26 cellular contexts compared by ENCODE assay signal in genomic region chr18:64851796-64852195, GRCh38.
DNase-seq lines count a peak whose midpoint lies in the region; ATAC-seq and TF ChIP-seq lines count a peak whose summit lies in the region.
"Had no signal": no experiment of that assay in that cellular context is flagged by ENCODE, and none has a peak within 500 bp of the region (broad histone marks: within the 10 kb centered on the region; RNA-seq: fewer than 3 reads in every experiment).

No MANE protein-coding gene starts in this region.

- TF ChIP-seq POLR2A in lower leg skin (IDR thresholded peaks at IDR 0.05) = no peak

- DNase-seq in NCI-H446 treated with DMSO at 0.1 percent for 48 hours (lab: John Stamatoyannopoulos, UW) = peak; percentile 72
- DNase-seq in foreskin melanocyte = peak; percentile 97
- DNase-seq in nucleus accumbens (lab: John Stamatoyannopoulos, UW) = no peak
- DNase-seq in lower leg skin (ENCODE audit: low spot score in 2 of 2) = no peak
- DNase-seq: CD8-positive, alpha-beta T cell; DMS79 treated with DMSO at 0.1 percent for 48 hours; GF-D8; Kasumi-1; MV-4-11; NCI-H1105; NCI-H1436 treated with DMSO at 0.1 percent for 48 hours; NCI-H187 treated with DMSO at 0.1 percent for 48 hours; NCI-H2171 treated with DMSO at 0.1 percent for 48 hours; NCI-H345; NCI-H524 treated with DMSO at 0.1 percent for 48 hours; NCI-H774; SIG-M5; SK-N-SH; SW 1271 had no signal

- 75 to 77% methylated on average over 6 of the region's 6 CpGs for WGBS in lower leg skin, 2 donors

- ATAC-seq in GM18861 (IDR thresholded peaks at IDR 0.05; ENCODE audit: unreplicated experiment) (no peak), GM18870 (IDR thresholded peaks at IDR 0.05; ENCODE audit: unreplicated experiment) (no peak)
- ATAC-seq: CD8-positive, alpha-beta T cell; HCT116; K562; Panc1 had no signal

- H3K27ac ChIP-seq in VCaP = peak overlapping the region; percentile 7; the same call in 1 of the 2 replicates
- H3K27ac ChIP-seq: C4-2B had no signal

- intact Hi-C loops in lower leg skin (cut with DNase I; ENCODE audit: low total_unique reads) = no loop called here

- no peak overlapping the region for H3K4me3 ChIP-seq in lower leg skin (ENCODE audit: low read depth, poor library complexity, severe bottlenecking)
- H3K4me3 ChIP-seq: K562 had no signal

- no peak for TF ChIP-seq CTCF in VCaP (conservative IDR thresholded peaks at IDR 0.05)
- TF ChIP-seq CTCF in lower leg skin (IDR thresholded peaks at IDR 0.05) = no peak

Comparison
In these comparisons a context has a peak if more than half of its experiments do, and no peak if none do; other contexts are left out.
1. DNase-seq: peak in NCI-H446 treated with DMSO at 0.1 percent for 48 hours (single experiment) and foreskin melanocyte (single experiment); none in nucleus accumbens (0 of 56) and lower leg skin (0 of 2).